In genomic region chr17:6713130-6713917, GRCh38 we compare ENCODE assay signal across 9 cellular contexts. TPM values are rescaled to one million over a fixed set of nuclear protein-coding genes. Genes with fewer than 3 reads are reported as not detected.
A peak's percentile ranks its signal among the peaks of the same experiment; 100 is the strongest.
DNase-seq lines count a peak whose midpoint lies in the region; ATAC-seq and TF ChIP-seq lines count a peak whose summit lies in the region.
"Had no signal": no experiment of that assay in that cellular context is flagged by ENCODE, and none has a peak within 500 bp of the region (broad histone marks: within the 10 kb centered on the region; RNA-seq: fewer than 3 reads in every experiment).

Gene SLC13A5, minus strand, starts transcription at chr17:6713369. Its CDS starts 36 bp downstream, at chr17:6713333.

- CTCF ChIA-PET in Calu3 (lab: Charles Lee), result interaction anchor here (1.3 to 1.9 kb wide), 2 partner anchors 11 to 44 kb away, joined by 3 to 8 read pairs; no protein-coding TSS in a partner anchor

- 3% methylated on average over 71 of the region's 71 CpGs for WGBS in liver

- H3K9ac ChIP-seq in liver (ENCODE audit: low read depth in 1 of 2, low read length in 2 of 2), result peak within 1 kb of the TSS; percentile 94 to 98

- peak; percentile 72 to 80 for TF ChIP-seq RAD21 in liver (IDR thresholded peaks at IDR 0.05)

- peak; percentile 46 for TF ChIP-seq CTCF in Calu3 (IDR thresholded peaks at IDR 0.05; ENCODE audit: unreplicated experiment)
- TF ChIP-seq CTCF in LNCAP (IDR thresholded peaks at IDR 0.05), result peak; percentile 40
- TF ChIP-seq CTCF in liver (IDR thresholded peaks at IDR 0.05; ENCODE audit: low read depth, low read length, missing input control), result peak; percentile 70

- peaks cover 2% of the 10 kb centered on the region for H3K9me3 Mint-ChIP-seq in Calu3 (ENCODE audit: low read depth, unreplicated experiment)
- H3K9me3 Mint-ChIP-seq: natural killer cell had no signal

- H3K36me3 ChIP-seq in liver (ENCODE audit: control insufficient read depth in 4 of 4, insufficient read depth in 3 of 4, low read depth in 1 of 4, low read length in 3 of 4), result no peaks in the 10 kb centered on the region

- H3K4me1 ChIP-seq in liver (ENCODE audit: control insufficient read depth in 4 of 4, insufficient read depth in 4 of 4, low read length in 3 of 4), result peaks cover 0 to 24% (median 10%) of the 10 kb centered on the region in 4 donors

- BruUV-seq in Calu3 (replicated peaks; lab: Mats Ljungman, UMichigan), result no TSS peak

- H3K27me3 ChIP-seq in liver (ENCODE audit: control insufficient read depth in 4 of 4, insufficient read depth in 4 of 4, low read length in 3 of 4), result no peaks in the 10 kb centered on the region

- H3K36me3 Mint-ChIP-seq in Calu3 (ENCODE audit: insufficient read depth, unreplicated experiment), result peaks cover 5% of the 10 kb centered on the region
- H3K36me3 Mint-ChIP-seq: natural killer cell had no signal

- ATAC-seq in GM18520 (IDR thresholded peaks at IDR 0.05; ENCODE audit: unreplicated experiment), result no peak

- H3K4me3 ChIP-seq in liver (ENCODE audit: low read depth in 1 of 3, low read length in 3 of 3), result peak within 1 kb of the TSS; percentile 76 to 98 (median 89)

- H3K9me3 ChIP-seq in liver (ENCODE audit: control insufficient read depth in 4 of 4, low read length in 3 of 4), result peaks cover 0 to 3% (median 0%) of the 10 kb centered on the region in 4 donors

- intact Hi-C loops in Calu3 (cut with micrococcal nuclease; ENCODE audit: unreplicated experiment), result no loop called here

- H3K27me3 Mint-ChIP-seq in Calu3 (ENCODE audit: unreplicated experiment), result peaks cover 26% of the 10 kb centered on the region

- peak within 1 kb of the TSS; percentile 65 for H3K4me3 Mint-ChIP-seq in Calu3 (ENCODE audit: low read depth, unreplicated experiment)
- H3K4me3 Mint-ChIP-seq: natural killer cell had no signal

- H3K27ac Mint-ChIP-seq in Calu3 (ENCODE audit: unreplicated experiment), result no peak within 1 kb of the TSS
- H3K27ac Mint-ChIP-seq: natural killer cell had no signal

- H3K27ac ChIP-seq in liver (ENCODE audit: low read depth in 1 of 2, low read length in 2 of 2), result peak within 1 kb of the TSS; percentile 95 to 97

- DNase-seq in Calu3, result peak; percentile 48
- peak; percentile 13 for DNase-seq in cerebellum (ENCODE audit: low spot score)
- DNase-seq in DMS153 (lab: John Stamatoyannopoulos, UW), result no peak
- no peak for DNase-seq in NCI-H1694 (lab: John Stamatoyannopoulos, UW)
- DNase-seq in activated gamma-delta T cell (lab: John Stamatoyannopoulos, UW), result no peak
- DNase-seq: natural killer cell had no signal

- H3K4me1 Mint-ChIP-seq in Calu3 (ENCODE audit: low read depth, unreplicated experiment), result peaks cover 9% of the 10 kb centered on the region

TF ChIP-seq in liver, 16 proteins besides CTCF, POLR2A, EP300 and RAD21:
- TF ChIP-seq GABPA (IDR thresholded peaks at IDR 0.05 in 1 of 2, conservative IDR thresholded peaks at IDR 0.05 in 1 of 2) (no peak), NR2F2 (IDR thresholded peaks at IDR 0.05) (no peak), EGR1 (IDR thresholded peaks at IDR 0.05; ENCODE audit: low read depth in 2 of 2) (no peak), HNF4G (IDR thresholded peaks at IDR 0.05) (peak; percentile 2), SP1 (IDR thresholded peaks at IDR 0.05) (peak; percentile 72), JUND (IDR thresholded peaks at IDR 0.05) (no peak), FOXA1 (IDR thresholded peaks at IDR 0.05) (no peak), YY1 (IDR thresholded peaks at IDR 0.05) (peak; percentile 48), FOXA2 (IDR thresholded peaks at IDR 0.05) (no peak), MAX (IDR thresholded peaks at IDR 0.05) (no peak), HNF4A (conservative IDR thresholded peaks at IDR 0.05) (peak; percentile 46 to 68), TAF1 (conservative IDR thresholded peaks at IDR 0.05) (peak; percentile 94), RXRA (IDR thresholded peaks at IDR 0.05) (peak in 1 of 2 donors; percentile 46)
- TF ChIP-seq, protein P1, sequence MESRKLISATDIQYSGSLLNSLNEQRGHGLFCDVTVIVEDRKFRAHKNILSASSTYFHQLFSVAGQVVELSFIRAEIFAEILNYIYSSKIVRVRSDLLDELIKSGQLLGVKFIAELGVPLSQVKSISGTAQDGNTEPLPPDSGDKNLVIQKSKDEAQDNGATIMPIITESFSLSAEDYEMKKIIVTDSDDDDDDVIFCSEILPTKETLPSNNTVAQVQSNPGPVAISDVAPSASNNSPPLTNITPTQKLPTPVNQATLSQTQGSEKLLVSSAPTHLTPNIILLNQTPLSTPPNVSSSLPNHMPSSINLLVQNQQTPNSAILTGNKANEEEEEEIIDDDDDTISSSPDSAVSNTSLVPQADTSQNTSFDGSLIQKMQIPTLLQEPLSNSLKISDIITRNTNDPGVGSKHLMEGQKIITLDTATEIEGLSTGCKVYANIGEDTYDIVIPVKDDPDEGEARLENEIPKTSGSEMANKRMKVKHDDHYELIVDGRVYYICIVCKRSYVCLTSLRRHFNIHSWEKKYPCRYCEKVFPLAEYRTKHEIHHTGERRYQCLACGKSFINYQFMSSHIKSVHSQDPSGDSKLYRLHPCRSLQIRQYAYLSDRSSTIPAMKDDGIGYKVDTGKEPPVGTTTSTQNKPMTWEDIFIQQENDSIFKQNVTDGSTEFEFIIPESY (IDR thresholded peaks at IDR 0.05), result no peak
- TF ChIP-seq, protein P2, sequence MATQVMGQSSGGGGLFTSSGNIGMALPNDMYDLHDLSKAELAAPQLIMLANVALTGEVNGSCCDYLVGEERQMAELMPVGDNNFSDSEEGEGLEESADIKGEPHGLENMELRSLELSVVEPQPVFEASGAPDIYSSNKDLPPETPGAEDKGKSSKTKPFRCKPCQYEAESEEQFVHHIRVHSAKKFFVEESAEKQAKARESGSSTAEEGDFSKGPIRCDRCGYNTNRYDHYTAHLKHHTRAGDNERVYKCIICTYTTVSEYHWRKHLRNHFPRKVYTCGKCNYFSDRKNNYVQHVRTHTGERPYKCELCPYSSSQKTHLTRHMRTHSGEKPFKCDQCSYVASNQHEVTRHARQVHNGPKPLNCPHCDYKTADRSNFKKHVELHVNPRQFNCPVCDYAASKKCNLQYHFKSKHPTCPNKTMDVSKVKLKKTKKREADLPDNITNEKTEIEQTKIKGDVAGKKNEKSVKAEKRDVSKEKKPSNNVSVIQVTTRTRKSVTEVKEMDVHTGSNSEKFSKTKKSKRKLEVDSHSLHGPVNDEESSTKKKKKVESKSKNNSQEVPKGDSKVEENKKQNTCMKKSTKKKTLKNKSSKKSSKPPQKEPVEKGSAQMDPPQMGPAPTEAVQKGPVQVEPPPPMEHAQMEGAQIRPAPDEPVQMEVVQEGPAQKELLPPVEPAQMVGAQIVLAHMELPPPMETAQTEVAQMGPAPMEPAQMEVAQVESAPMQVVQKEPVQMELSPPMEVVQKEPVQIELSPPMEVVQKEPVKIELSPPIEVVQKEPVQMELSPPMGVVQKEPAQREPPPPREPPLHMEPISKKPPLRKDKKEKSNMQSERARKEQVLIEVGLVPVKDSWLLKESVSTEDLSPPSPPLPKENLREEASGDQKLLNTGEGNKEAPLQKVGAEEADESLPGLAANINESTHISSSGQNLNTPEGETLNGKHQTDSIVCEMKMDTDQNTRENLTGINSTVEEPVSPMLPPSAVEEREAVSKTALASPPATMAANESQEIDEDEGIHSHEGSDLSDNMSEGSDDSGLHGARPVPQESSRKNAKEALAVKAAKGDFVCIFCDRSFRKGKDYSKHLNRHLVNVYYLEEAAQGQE (IDR thresholded peaks at IDR 0.05), result peak; percentile 96
- TF ChIP-seq, protein P3, sequence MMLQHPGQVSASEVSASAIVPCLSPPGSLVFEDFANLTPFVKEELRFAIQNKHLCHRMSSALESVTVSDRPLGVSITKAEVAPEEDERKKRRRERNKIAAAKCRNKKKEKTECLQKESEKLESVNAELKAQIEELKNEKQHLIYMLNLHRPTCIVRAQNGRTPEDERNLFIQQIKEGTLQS (IDR thresholded peaks at IDR 0.05), result no peak
TF ChIP-seq in liver: peak in this region for 7.

RNA-seq across cellular contexts. Expression of gene SLC13A5, which starts in this region (rescaled TPM):
- 0.71 and 3.1 TPM in 2 replicates for total RNA-seq in Calu3 (2022)
- 0.64 TPM for total RNA-seq in cerebellum
- total RNA-seq in liver, result 100 to 1,000 TPM in 1 of 2 donors, 10 to 100 TPM in 1; 88.4 to 399 TPM
- 100 to 1,000 TPM; 159 to 329 TPM for polyA plus RNA-seq in liver
- total RNA-seq: natural killer cell had no signal

Comparison
In these comparisons a context has a peak if more than half of its experiments do, and no peak if none do; other contexts are left out.
1. RNA of gene SLC13A5 (total RNA-seq): 88.4 to 399 TPM in liver; 0.71 to 3.1 TPM in Calu3 and 0.64 TPM in cerebellum (single experiment); every median in the first group is over 10 times any median in the second.
2. Peak in DNase-seq in cerebellum; RNA of the gene not detected or under 1 TPM.
3. Peak in every context shown above with its lines, with median percentiles within 50 percentile points of each other: CTCF ChIP-seq.